Comparison of ENCODE assay signal across 22 cellular contexts in the genomic region with DNA sequence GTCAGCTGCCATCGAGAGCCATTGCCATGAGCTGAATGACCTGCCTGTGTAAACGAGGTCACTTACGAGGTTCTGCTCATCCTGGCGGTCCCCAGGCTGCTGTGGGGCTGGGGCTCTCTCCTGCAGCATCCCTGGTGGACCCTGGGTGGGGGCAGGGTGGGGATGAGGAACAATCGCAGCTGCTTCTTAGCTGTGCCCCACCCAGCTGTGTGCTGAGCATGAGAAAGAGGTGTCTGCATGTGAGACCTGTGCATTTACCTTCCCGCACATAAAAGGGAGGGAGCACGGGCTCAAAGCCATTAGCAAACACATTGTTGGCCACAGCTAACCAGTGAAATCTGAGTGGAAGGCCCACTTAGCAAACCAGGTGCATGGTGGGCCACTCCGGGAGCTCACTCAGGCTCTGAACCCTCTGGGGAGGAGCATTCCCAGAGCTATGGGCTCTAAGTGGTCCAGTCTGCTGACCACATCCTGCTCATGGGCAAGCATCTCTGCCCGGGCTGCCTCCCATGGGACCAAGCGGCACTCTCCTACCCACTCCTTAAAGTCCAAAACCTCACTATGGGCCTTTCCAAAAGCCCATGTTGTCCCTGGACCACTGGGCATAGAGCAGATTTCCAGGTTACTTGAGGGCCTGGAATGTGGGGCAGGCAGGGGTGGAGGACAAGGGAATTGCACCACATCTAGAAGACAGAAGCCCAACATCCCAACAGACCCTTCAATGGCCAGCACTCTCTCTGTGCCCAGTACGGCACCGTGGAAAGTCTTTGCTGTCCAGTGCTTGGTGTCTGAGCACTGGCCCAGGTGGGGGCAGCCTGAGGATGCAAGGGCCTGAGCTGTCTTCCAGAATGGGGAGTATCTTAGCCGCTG. TPM values are rescaled to one million over a fixed set of nuclear protein-coding genes. Genes with fewer than 3 reads are reported as not detected.
DNase-seq lines count a peak whose midpoint lies in the region; ATAC-seq and TF ChIP-seq lines count a peak whose summit lies in the region.
"Had no signal": no experiment of that assay in that cellular context is flagged by ENCODE, and none has a peak within 500 bp of the region (broad histone marks: within the 10 kb centered on the region; RNA-seq: fewer than 3 reads in every experiment).

No MANE protein-coding gene starts in this region.

- no peaks in the 10 kb centered on the region for H3K9me3 Mint-ChIP-seq in endodermal cell
- H3K9me3 Mint-ChIP-seq in activated naive CD8-positive, alpha-beta T cell treated with anti-CD3 and anti-CD28 coated beads, Interleukin-2, amount 50 U/mL, for 24 hours, result no peaks in the 10 kb centered on the region
- H3K9me3 Mint-ChIP-seq: GM23338 had no signal

- 81% methylated on average over 13 of the region's 13 CpGs for WGBS in right cardiac atrium
- 86 to 88% methylated on average over 10 to 13 of the region's 13 CpGs for WGBS in endodermal cell (ENCODE audit: insufficient coverage in 1 of 2, insufficient read length in 1 of 2), 2 experiments

- no peak for TF ChIP-seq POLR2A in vagina (IDR thresholded peaks at IDR 0.05)

- H3K4me3 ChIP-seq in right cardiac atrium (ENCODE audit: low read length) (no peak overlapping the region), endodermal cell (ENCODE audit: low read length) (no peak overlapping the region), vagina (no peak overlapping the region)
- H3K4me3 ChIP-seq: GM12878, GM23338, SJCRH30 had no signal

- H3K4me1 ChIP-seq in right cardiac atrium (ENCODE audit: control insufficient read depth, insufficient read depth, low read length) (no peaks in the 10 kb centered on the region), endodermal cell (ENCODE audit: control insufficient read depth, insufficient read depth, low read length) (no peaks in the 10 kb centered on the region), vagina (no peaks in the 10 kb centered on the region)
- H3K4me1 ChIP-seq: SJCRH30 had no signal

- H3K4me1 Mint-ChIP-seq in endodermal cell, result no peaks in the 10 kb centered on the region
- no peaks in the 10 kb centered on the region for H3K4me1 Mint-ChIP-seq in activated naive CD8-positive, alpha-beta T cell treated with anti-CD3 and anti-CD28 coated beads, Interleukin-2, amount 50 U/mL, for 24 hours
- H3K4me1 Mint-ChIP-seq: CD4-positive, CD25-positive, alpha-beta regulatory T cell; GM23338 had no signal

- no peaks in the 10 kb centered on the region for H3K36me3 ChIP-seq in endodermal cell (ENCODE audit: control insufficient read depth, insufficient read depth, low read length)
- H3K36me3 ChIP-seq in vagina, result no peaks in the 10 kb centered on the region
- H3K36me3 ChIP-seq: SJCRH30 had no signal

- intact Hi-C loops in cardiac septum (cut with DNase I), result no loop called here
- intact Hi-C loops in right cardiac atrium (cut with DNase I), result no loop called here
- intact Hi-C loops in posterior vena cava (cut with DNase I), result no loop called here
- intact Hi-C loops in vagina (cut with DNase I), result no loop called here

- H3K9ac ChIP-seq in endodermal cell (ENCODE audit: extremely low read depth, low read length, poor library complexity, severe bottlenecking), result no peak overlapping the region

- no peak overlapping the region for H3K27ac Mint-ChIP-seq in endodermal cell
- H3K27ac Mint-ChIP-seq in activated naive CD8-positive, alpha-beta T cell treated with anti-CD3 and anti-CD28 coated beads, Interleukin-2, amount 50 U/mL, for 24 hours, result no peak overlapping the region
- H3K27ac Mint-ChIP-seq: CD4-positive, CD25-positive, alpha-beta regulatory T cell had no signal

- H3K27me3 ChIP-seq in right cardiac atrium (ENCODE audit: control insufficient read depth, insufficient read depth) (no peaks in the 10 kb centered on the region), endodermal cell (ENCODE audit: control insufficient read depth, insufficient read depth, low read length, poor library complexity, severe bottlenecking) (no peaks in the 10 kb centered on the region), vagina (no peaks in the 10 kb centered on the region)

- H3K4me3 Mint-ChIP-seq in endodermal cell, result no peak overlapping the region
- H3K4me3 Mint-ChIP-seq in activated naive CD8-positive, alpha-beta T cell treated with anti-CD3 and anti-CD28 coated beads, Interleukin-2, amount 50 U/mL, for 24 hours, result no peak overlapping the region
- H3K4me3 Mint-ChIP-seq: CD4-positive, CD25-positive, alpha-beta regulatory T cell; GM23338 had no signal

- ATAC-seq in right cardiac atrium (no peak), GM19351 (IDR thresholded peaks at IDR 0.05; ENCODE audit: unreplicated experiment) (no peak)
- no peak for ATAC-seq in activated naive CD8-positive, alpha-beta T cell treated with anti-CD3 and anti-CD28 coated beads, Interleukin-2, amount 50 U/mL, for 24 hours
- ATAC-seq: GM12878 had no signal

- no peak for TF ChIP-seq CTCF in endodermal cell (conservative IDR thresholded peaks at IDR 0.05)
- no peak for TF ChIP-seq CTCF in vagina (IDR thresholded peaks at IDR 0.05)

- no peaks in the 10 kb centered on the region for H3K9me3 ChIP-seq in right cardiac atrium (ENCODE audit: control insufficient read depth, low read length)
- no peaks in the 10 kb centered on the region for H3K9me3 ChIP-seq in endodermal cell (ENCODE audit: control insufficient read depth, low read length)
- no peaks in the 10 kb centered on the region for H3K9me3 ChIP-seq in vagina
- H3K9me3 ChIP-seq: SJCRH30 had no signal

- DNase-seq in cardiac septum (ENCODE audit: low spot score), result peak; percentile 63
- DNase-seq in right cardiac atrium, result no peak
- DNase-seq in endodermal cell, result peak; percentile 24
- DNase-seq in posterior vena cava (ENCODE audit: low spot score), result peak; percentile 66
- DNase-seq in vagina (ENCODE audit: extremely low spot score in 2 of 2), result peak; percentile 56 to 91
- no peak for DNase-seq in activated naive CD8-positive, alpha-beta T cell treated with anti-CD3 and anti-CD28 coated beads, Interleukin-2, amount 50 U/mL, for 24 hours
- DNase-seq in GOT3 (lab: John Stamatoyannopoulos, UW), result no peak
- DNase-seq: CD4-positive, CD25-positive, alpha-beta regulatory T cell; DND-41; HCEC 1CT; KG1; NCI-H1105; NCI-H146; NCI-H2029; NCI-H2227 treated with DMSO at 0.1 percent for 48 hours; NCI-H510A treated with DMSO at 0.1 percent for 48 hours; NCI-H774; SJCRH30 had no signal

- H3K27ac ChIP-seq in right cardiac atrium (ENCODE audit: low read length), result no peak overlapping the region
- H3K27ac ChIP-seq in endodermal cell (ENCODE audit: low read depth, low read length), result no peak overlapping the region
- H3K27ac ChIP-seq in vagina, result no peak overlapping the region
- H3K27ac ChIP-seq: SJCRH30 had no signal

- H3K27me3 Mint-ChIP-seq in endodermal cell (ENCODE audit: insufficient read depth), result no peaks in the 10 kb centered on the region
- peaks cover 8% of the 10 kb centered on the region for H3K27me3 Mint-ChIP-seq in activated naive CD8-positive, alpha-beta T cell treated with anti-CD3 and anti-CD28 coated beads, Interleukin-2, amount 50 U/mL, for 24 hours
- H3K27me3 Mint-ChIP-seq: CD4-positive, CD25-positive, alpha-beta regulatory T cell had no signal

- no peaks in the 10 kb centered on the region for H3K36me3 Mint-ChIP-seq in endodermal cell (ENCODE audit: low read depth)
- no peaks in the 10 kb centered on the region for H3K36me3 Mint-ChIP-seq in activated naive CD8-positive, alpha-beta T cell treated with anti-CD3 and anti-CD28 coated beads, Interleukin-2, amount 50 U/mL, for 24 hours (ENCODE audit: low read depth)
- H3K36me3 Mint-ChIP-seq: CD4-positive, CD25-positive, alpha-beta regulatory T cell had no signal

RNA-seq across cellular contexts. Expression of gene OLFM1, which starts 41.1 kb away (rescaled TPM):
- total RNA-seq in cardiac septum, result 8.6 TPM
- 10 to 100 TPM in 2 of 4 donors, 1 to 10 TPM in 2; 8.8 to 19.0 (median 9.5) TPM for total RNA-seq in right cardiac atrium
- 19.1 TPM for polyA plus RNA-seq in right cardiac atrium
- 10 to 100 TPM; 11.0 to 23.2 TPM for total RNA-seq in endodermal cell
- polyA plus RNA-seq in endodermal cell (2013, experiment 1 of 2), result 55.6 TPM
- polyA plus RNA-seq in endodermal cell (2013, experiment 2 of 2), result 51.7 TPM
- 10 to 100 TPM; 29.2 to 38.2 TPM for total RNA-seq in posterior vena cava
- 39.0 TPM for total RNA-seq in vagina
- total RNA-seq: CD4-positive, CD25-positive, alpha-beta regulatory T cell; GM12878; OCI-LY7; SJCRH30 had no signal
- polyA plus RNA-seq: CD4-positive, CD25-positive, alpha-beta regulatory T cell; GM12878 had no signal

Comparison
In these comparisons a context has a peak if more than half of its experiments do, and no peak if none do; other contexts are left out.
1. DNase-seq: peak in cardiac septum (single experiment), endodermal cell (single experiment), posterior vena cava (single experiment) and vagina (2 of 2); none in right cardiac atrium (0 of 3), activated naive CD8-positive, alpha-beta T cell treated with anti-CD3 and anti-CD28 coated beads, Interleukin-2, amount 50 U/mL, for 24 hours (single experiment) and GOT3 (single experiment).